ENCODE assay signal across 20 cellular contexts in genomic region chr14:93663317-93663716, GRCh38.
"Had no signal": no experiment of that assay in that cellular context is flagged by ENCODE, and none has a peak within 500 bp of the region (broad histone marks: within the 10 kb centered on the region; RNA-seq: fewer than 3 reads in every experiment).

No MANE protein-coding gene starts in this region.

- H3K4me1 ChIP-seq: colonic mucosa, esophagus squamous epithelium, gastroesophageal sphincter, heart left ventricle, left lung, lower lobe of right lung had no signal

- H3K27me3 ChIP-seq: colonic mucosa, esophagus squamous epithelium, gastroesophageal sphincter, heart left ventricle had no signal

- ATAC-seq: effector memory CD8-positive, alpha-beta T cell; esophagus mucosa; gastroesophageal sphincter; heart left ventricle; left cardiac atrium; left lung; left ventricle myocardium superior; lower lobe of right lung; mucosa of descending colon had no signal

- DNase-seq: cerebellar nuclear complex; colonic mucosa; cortex of kidney; effector CD8-positive, alpha-beta T cell; effector memory CD8-positive, alpha-beta T cell; endodermal cell; erythroblast; esophagus squamous epithelium; foreskin fibroblast; heart left ventricle; hippocampal formation; left cardiac atrium; left lung; left ventricle myocardium superior; lower lobe of right lung; mesenchymal stem cell; mucosa of descending colon had no signal

- H3K36me3 ChIP-seq: colonic mucosa, esophagus squamous epithelium, gastroesophageal sphincter, heart left ventricle, left lung, lower lobe of right lung had no signal

- H3K4me3 ChIP-seq: colonic mucosa, esophagus squamous epithelium, gastroesophageal sphincter, heart left ventricle, left lung, lower lobe of right lung, mucosa of descending colon had no signal

- H3K9me3 ChIP-seq: colonic mucosa had no signal

- H3K27ac ChIP-seq: colonic mucosa, epithelial cell of prostate, esophagus squamous epithelium, left lung, lower lobe of right lung had no signal
